In genomic region chr2:219078126-219078525, GRCh38 we compare ENCODE assay signal across 25 cellular contexts. TPM values are rescaled to one million over a fixed set of nuclear protein-coding genes. Genes with fewer than 3 reads are reported as not detected.
A peak's percentile ranks its signal among the peaks of the same experiment; 100 is the strongest.
DNase-seq lines count a peak whose midpoint lies in the region; ATAC-seq and TF ChIP-seq lines count a peak whose summit lies in the region.
"Had no signal": no experiment of that assay in that cellular context is flagged by ENCODE, and none has a peak within 500 bp of the region (broad histone marks: within the 10 kb centered on the region; RNA-seq: fewer than 3 reads in every experiment).

No MANE protein-coding gene starts in this region.

- no peaks in the 10 kb centered on the region for H3K27me3 ChIP-seq in SK-N-SH (ENCODE audit: insufficient read depth)
- no peaks in the 10 kb centered on the region for H3K27me3 ChIP-seq in PC-3 (ENCODE audit: low read length)
- H3K27me3 ChIP-seq: BLaER1 treated with 17β-estradiol and CSF1 and Interleukin-3, amounts not matched to agents 10 nM and 100 nM had no signal

- peaks cover 6 to 21% of the 10 kb centered on the region in 2 experiments for H3K36me3 ChIP-seq in SK-N-SH (replicated peaks in 1 of 2; ENCODE audit: control insufficient read depth in 1 of 2, insufficient read depth in 2 of 2, low read length in 1 of 2)
- no peaks in the 10 kb centered on the region for H3K36me3 ChIP-seq in PC-3 (ENCODE audit: low read depth, low read length)

- H3K79me2 ChIP-seq in SK-N-SH (ENCODE audit: insufficient read depth) (no peaks in the 10 kb centered on the region), PC-3 (ENCODE audit: low read length) (no peaks in the 10 kb centered on the region)

- peak; percentile 24 for TF ChIP-seq CTCF in SK-N-SH (IDR thresholded peaks at IDR 0.05)
- peak; percentile 47 for TF ChIP-seq CTCF in PC-3 (conservative IDR thresholded peaks at IDR 0.05; ENCODE audit: low read depth, low read length)
- peak; percentile 27 for TF ChIP-seq CTCF in epithelial cell of proximal tubule (conservative IDR thresholded peaks at IDR 0.05; ENCODE audit: low read depth, low read length)

- 86% methylated on average over 3 of the region's 3 CpGs for WGBS in SK-N-SH (ENCODE audit: low lambda C conversion rate)

- H2AFZ ChIP-seq in SK-N-SH (ENCODE audit: low read depth) (no peak overlapping the region), PC-3 (ENCODE audit: low read length) (no peak overlapping the region)

- H3K9me3 Mint-ChIP-seq in naive thymus-derived CD8-positive, alpha-beta T cell: no peaks in the 10 kb centered on the region
- H3K9me3 Mint-ChIP-seq in activated naive CD4-positive, alpha-beta T cell treated with anti-CD3 and anti-CD28 coated beads, Interleukin-2, amount 50 U/mL, for 72 hours: no peaks in the 10 kb centered on the region
- H3K9me3 Mint-ChIP-seq: activated naive CD4-positive, alpha-beta T cell treated with anti-CD3 and anti-CD28 coated beads, Interleukin-2, amount 50 U/mL, for 24 hours; activated T-cell treated with anti-CD3 and anti-CD28 coated beads, Interleukin-2, amount 50 U/mL, for 24 hours; type B pancreatic cell had no signal

- no peaks in the 10 kb centered on the region for H3K27me3 Mint-ChIP-seq in naive thymus-derived CD8-positive, alpha-beta T cell
- H3K27me3 Mint-ChIP-seq: activated naive CD4-positive, alpha-beta T cell treated with anti-CD3 and anti-CD28 coated beads, Interleukin-2, amount 50 U/mL, for 24 hours; activated T-cell treated with anti-CD3 and anti-CD28 coated beads, Interleukin-2, amount 50 U/mL, for 24 hours had no signal

- no peak for ATAC-seq in SK-N-SH treated with all-trans-retinoic acid at 6 μM for 48 hours
- ATAC-seq in PC-3: no peak
- ATAC-seq in naive thymus-derived CD8-positive, alpha-beta T cell: no peak
- ATAC-seq in activated naive CD4-positive, alpha-beta T cell treated with anti-CD3 and anti-CD28 coated beads, Interleukin-2, amount 50 U/mL, for 72 hours: no peak
- ATAC-seq: activated CD8-positive, alpha-beta T cell treated with anti-CD3 and anti-CD28 coated beads, Interleukin-2, amount 10 ng/mL, durations not matched to agents 7 days and 5 days had no signal

- H3K9ac ChIP-seq in SK-N-SH: no peak overlapping the region
- no peak overlapping the region for H3K9ac ChIP-seq in PC-3 (ENCODE audit: low read length)
- H3K9ac ChIP-seq: BLaER1 treated with 17β-estradiol and CSF1 and Interleukin-3, amounts not matched to agents 10 nM and 100 nM had no signal

- H4K20me1 ChIP-seq in SK-N-SH (ENCODE audit: insufficient read depth) (no peaks in the 10 kb centered on the region), PC-3 (ENCODE audit: low read length) (no peaks in the 10 kb centered on the region)

- H3K4me3 ChIP-seq in SK-N-SH (ENCODE audit: low read depth in 2 of 2, low read length in 1 of 2) (no peak overlapping the region), PC-3 (ENCODE audit: low read length) (no peak overlapping the region), epithelial cell of proximal tubule (ENCODE audit: low read depth, low read length) (no peak overlapping the region)
- H3K4me3 ChIP-seq: BLaER1 treated with 17β-estradiol and CSF1 and Interleukin-3, amounts not matched to agents 10 nM and 100 nM had no signal

- BruUV-seq in PC-3 (replicated peaks; lab: Mats Ljungman, UMichigan): no TSS peak

- H3K4me1 ChIP-seq in SK-N-SH (ENCODE audit: control insufficient read depth in 1 of 2, insufficient read depth in 2 of 2, low read depth in 1 of 2, low read length in 1 of 2) (no peaks in the 10 kb centered on the region), PC-3 (ENCODE audit: insufficient read depth, low read length) (peaks cover 11% of the 10 kb centered on the region)

- CTCF ChIA-PET in SK-N-SH (lab: Yijun Ruan, JAX): interaction anchor here (1.2 to 9.2 kb wide), 4 partner anchors 18 to 98 kb away, joined by 3 to 99 read pairs (median 8); partner anchors contain the start of gene IHH
- CTCF ChIA-PET in PC-3 (lab: Charles Lee): no interaction called here

- H3K9me2 ChIP-seq in SK-N-SH (no peaks in the 10 kb centered on the region), PC-3 (replicated peaks; ENCODE audit: low read length) (no peaks in the 10 kb centered on the region)

- H3K4me2 ChIP-seq in SK-N-SH (no peak overlapping the region), PC-3 (ENCODE audit: low read length) (no peak overlapping the region)

- no peaks in the 10 kb centered on the region for H3K9me3 ChIP-seq in SK-N-SH
- no peaks in the 10 kb centered on the region for H3K9me3 ChIP-seq in PC-3 (ENCODE audit: low read length)
- H3K9me3 ChIP-seq: BLaER1 treated with 17β-estradiol and CSF1 and Interleukin-3, amounts not matched to agents 10 nM and 100 nM had no signal

- intact Hi-C loops in PC-3 (cut with micrococcal nuclease): no loop called here

- peaks cover 0 to 45% (median 24%) of the 10 kb centered on the region in 3 donors for H3K36me3 Mint-ChIP-seq in naive thymus-derived CD8-positive, alpha-beta T cell
- H3K36me3 Mint-ChIP-seq in activated naive CD4-positive, alpha-beta T cell treated with anti-CD3 and anti-CD28 coated beads, Interleukin-2, amount 50 U/mL, for 72 hours: no peaks in the 10 kb centered on the region

- POLR2A ChIA-PET in SK-N-SH (lab: Yijun Ruan, JAX) (no interaction called here), PC-3 (lab: Charles Lee; ENCODE audit: unreplicated experiment) (no interaction called here)
- POLR2A ChIA-PET in naive thymus-derived CD8-positive, alpha-beta T cell (lab: Charles Lee): no interaction called here

- H3K27ac Mint-ChIP-seq in naive thymus-derived CD8-positive, alpha-beta T cell: no peak overlapping the region
- H3K27ac Mint-ChIP-seq in activated naive CD4-positive, alpha-beta T cell treated with anti-CD3 and anti-CD28 coated beads, Interleukin-2, amount 50 U/mL, for 72 hours: no peak overlapping the region
- H3K27ac Mint-ChIP-seq: activated CD8-positive, alpha-beta T cell treated with anti-CD3 and anti-CD28 coated beads, Interleukin-2, amount 10 ng/mL, durations not matched to agents 7 days and 5 days; activated naive CD4-positive, alpha-beta T cell treated with anti-CD3 and anti-CD28 coated beads, Interleukin-2, amount 50 U/mL, for 24 hours; activated T-cell treated with anti-CD3 and anti-CD28 coated beads, Interleukin-2, amount 50 U/mL, for 24 hours; type B pancreatic cell had no signal

- no peak for TF ChIP-seq EP300 in SK-N-SH (IDR thresholded peaks at IDR 0.05; ENCODE audit: borderline replicate concordance in 1 of 2, low read depth in 1 of 2, low read length in 1 of 2)

- no peak overlapping the region for H3K4me3 Mint-ChIP-seq in naive thymus-derived CD8-positive, alpha-beta T cell
- H3K4me3 Mint-ChIP-seq: activated CD8-positive, alpha-beta T cell treated with anti-CD3 and anti-CD28 coated beads, Interleukin-2, amount 10 ng/mL, durations not matched to agents 7 days and 5 days; activated naive CD4-positive, alpha-beta T cell treated with anti-CD3 and anti-CD28 coated beads, Interleukin-2, amount 50 U/mL, for 24 hours; activated T-cell treated with anti-CD3 and anti-CD28 coated beads, Interleukin-2, amount 50 U/mL, for 24 hours; type B pancreatic cell had no signal

- H3K4me1 Mint-ChIP-seq in naive thymus-derived CD8-positive, alpha-beta T cell: no peaks in the 10 kb centered on the region
- H3K4me1 Mint-ChIP-seq: activated naive CD4-positive, alpha-beta T cell treated with anti-CD3 and anti-CD28 coated beads, Interleukin-2, amount 50 U/mL, for 24 hours had no signal

- H3K27ac ChIP-seq in SK-N-SH (ENCODE audit: low read depth in 2 of 2, low read length in 1 of 2): no peak overlapping the region
- H3K27ac ChIP-seq in PC-3 (ENCODE audit: low read length): no peak overlapping the region
- H3K27ac ChIP-seq: BLaER1 treated with 17β-estradiol and CSF1 and Interleukin-3, amounts not matched to agents 10 nM and 100 nM had no signal

- H3F3A ChIP-seq in SK-N-SH (replicated peaks; ENCODE audit: insufficient read depth) (no peaks in the 10 kb centered on the region), PC-3 (ENCODE audit: low read length, unreplicated experiment) (no peaks in the 10 kb centered on the region)

- DNase-seq in SK-N-SH (no peak), PC-3 (no peak), epithelial cell of proximal tubule (ENCODE audit: low read depth) (no peak), GM19238 (ENCODE audit: insufficient read length, low spot score) (no peak)
- no peak for DNase-seq in activated naive CD4-positive, alpha-beta T cell (lab: John Stamatoyannopoulos, UW)
- no peak for DNase-seq in naive thymus-derived CD8-positive, alpha-beta T cell
- no peak for DNase-seq in activated naive CD4-positive, alpha-beta T cell treated with anti-CD3 and anti-CD28 coated beads, Interleukin-2, amount 50 U/mL, for 72 hours (ENCODE audit: low spot score in 2 of 2)
- DNase-seq: activated CD8-positive, alpha-beta T cell treated with anti-CD3 and anti-CD28 coated beads, Interleukin-2, amount 10 ng/mL, durations not matched to agents 7 days and 5 days; activated T-cell treated with anti-CD3 and anti-CD28 coated beads, Interleukin-2, amount 50 U/mL, for 24 hours; cortex of kidney; foreskin melanocyte; GF-D8; HCEC 1CT; hypothalamus; NCI-H1417; NCI-H510A treated with DMSO at 0.1 percent for 48 hours; occipital lobe; T1000 had no signal

- no peak for TF ChIP-seq RAD21 in SK-N-SH (IDR thresholded peaks at IDR 0.05; ENCODE audit: low read length)

TF ChIP-seq in SK-N-SH treated with all-trans-retinoic acid at 6 μM for 48 hours, 23 proteins besides CTCF, POLR2A, EP300 and RAD21 (continues in another document):
- TF ChIP-seq OSR1 (CRISPR knock-in tag; IDR thresholded peaks at IDR 0.05) (no peak), SNAI2 (CRISPR knock-in tag; IDR thresholded peaks at IDR 0.05) (no peak)

RNA-seq across cellular contexts. Expression of gene IHH, which starts 17.4 kb away (rescaled TPM):
- polyA plus RNA-seq in SK-N-SH (2012; rRNA removed): 0.03 TPM in 1 of 2 replicates, not detected in the other
- polyA plus RNA-seq in SK-N-SH (2012; cell fraction: cytosol; rRNA removed): 0.01 TPM in 1 of 2 replicates, not detected in the other
- 0.26 and 0.28 TPM in 2 replicates for polyA plus RNA-seq in SK-N-SH (2012; cell fraction: nucleus; rRNA removed)
- 0.07 TPM in 1 of 2 replicates, not detected in the other for total RNA-seq in PC-3 (2014; rRNA removed)
- 0.29 TPM in 1 of 2 replicates, not detected in the other for total RNA-seq in epithelial cell of proximal tubule
- not detected for total RNA-seq in naive thymus-derived CD8-positive, alpha-beta T cell
- not detected for polyA plus RNA-seq in naive thymus-derived CD8-positive, alpha-beta T cell
- under 1 TPM in 1 of 2 donors, not detected in 1; 0.14 TPM for total RNA-seq in activated naive CD4-positive, alpha-beta T cell treated with anti-CD3 and anti-CD28 coated beads, Interleukin-2, amount 50 U/mL, for 72 hours
- total RNA-seq: activated CD8-positive, alpha-beta T cell treated with anti-CD3 and anti-CD28 coated beads, Interleukin-2, amount 10 ng/mL, durations not matched to agents 7 days and 5 days; endothelial cell of umbilical vein; myocyte had no signal

RNA-seq across cellular contexts. Expression of gene CFAP65, which starts 36.8 kb away (rescaled TPM):
- polyA plus RNA-seq in SK-N-SH (2012; rRNA removed): 0.95 and 1.7 TPM in 2 replicates
- polyA plus RNA-seq in SK-N-SH (2012; cell fraction: cytosol; rRNA removed): 0.42 and 0.73 TPM in 2 replicates
- 1.8 and 1.9 TPM in 2 replicates for polyA plus RNA-seq in SK-N-SH (2012; cell fraction: nucleus; rRNA removed)
- total RNA-seq in PC-3 (2014; rRNA removed): 0.17 and 0.18 TPM in 2 replicates
- 1.1 TPM in 1 of 2 replicates, not detected in the other for total RNA-seq in epithelial cell of proximal tubule
- total RNA-seq in naive thymus-derived CD8-positive, alpha-beta T cell: not detected
- under 1 TPM in 1 of 3 donors, not detected in 2; 0.23 TPM for polyA plus RNA-seq in naive thymus-derived CD8-positive, alpha-beta T cell
- not detected for total RNA-seq in activated naive CD4-positive, alpha-beta T cell treated with anti-CD3 and anti-CD28 coated beads, Interleukin-2, amount 50 U/mL, for 72 hours
- total RNA-seq: activated CD8-positive, alpha-beta T cell treated with anti-CD3 and anti-CD28 coated beads, Interleukin-2, amount 10 ng/mL, durations not matched to agents 7 days and 5 days; endothelial cell of umbilical vein; lower leg skin had no signal
